In genomic region chr11:1160231-1161101, GRCh38 we compare ENCODE assay signal across 1 cellular context.
TF ChIP-seq lines count a peak whose summit lies in the region.

No MANE protein-coding gene starts in this region.

TF ChIP-seq in HepG2, 621 proteins besides CTCF, POLR2A, EP300 and RAD21:
- TF ChIP-seq, protein P1, sequence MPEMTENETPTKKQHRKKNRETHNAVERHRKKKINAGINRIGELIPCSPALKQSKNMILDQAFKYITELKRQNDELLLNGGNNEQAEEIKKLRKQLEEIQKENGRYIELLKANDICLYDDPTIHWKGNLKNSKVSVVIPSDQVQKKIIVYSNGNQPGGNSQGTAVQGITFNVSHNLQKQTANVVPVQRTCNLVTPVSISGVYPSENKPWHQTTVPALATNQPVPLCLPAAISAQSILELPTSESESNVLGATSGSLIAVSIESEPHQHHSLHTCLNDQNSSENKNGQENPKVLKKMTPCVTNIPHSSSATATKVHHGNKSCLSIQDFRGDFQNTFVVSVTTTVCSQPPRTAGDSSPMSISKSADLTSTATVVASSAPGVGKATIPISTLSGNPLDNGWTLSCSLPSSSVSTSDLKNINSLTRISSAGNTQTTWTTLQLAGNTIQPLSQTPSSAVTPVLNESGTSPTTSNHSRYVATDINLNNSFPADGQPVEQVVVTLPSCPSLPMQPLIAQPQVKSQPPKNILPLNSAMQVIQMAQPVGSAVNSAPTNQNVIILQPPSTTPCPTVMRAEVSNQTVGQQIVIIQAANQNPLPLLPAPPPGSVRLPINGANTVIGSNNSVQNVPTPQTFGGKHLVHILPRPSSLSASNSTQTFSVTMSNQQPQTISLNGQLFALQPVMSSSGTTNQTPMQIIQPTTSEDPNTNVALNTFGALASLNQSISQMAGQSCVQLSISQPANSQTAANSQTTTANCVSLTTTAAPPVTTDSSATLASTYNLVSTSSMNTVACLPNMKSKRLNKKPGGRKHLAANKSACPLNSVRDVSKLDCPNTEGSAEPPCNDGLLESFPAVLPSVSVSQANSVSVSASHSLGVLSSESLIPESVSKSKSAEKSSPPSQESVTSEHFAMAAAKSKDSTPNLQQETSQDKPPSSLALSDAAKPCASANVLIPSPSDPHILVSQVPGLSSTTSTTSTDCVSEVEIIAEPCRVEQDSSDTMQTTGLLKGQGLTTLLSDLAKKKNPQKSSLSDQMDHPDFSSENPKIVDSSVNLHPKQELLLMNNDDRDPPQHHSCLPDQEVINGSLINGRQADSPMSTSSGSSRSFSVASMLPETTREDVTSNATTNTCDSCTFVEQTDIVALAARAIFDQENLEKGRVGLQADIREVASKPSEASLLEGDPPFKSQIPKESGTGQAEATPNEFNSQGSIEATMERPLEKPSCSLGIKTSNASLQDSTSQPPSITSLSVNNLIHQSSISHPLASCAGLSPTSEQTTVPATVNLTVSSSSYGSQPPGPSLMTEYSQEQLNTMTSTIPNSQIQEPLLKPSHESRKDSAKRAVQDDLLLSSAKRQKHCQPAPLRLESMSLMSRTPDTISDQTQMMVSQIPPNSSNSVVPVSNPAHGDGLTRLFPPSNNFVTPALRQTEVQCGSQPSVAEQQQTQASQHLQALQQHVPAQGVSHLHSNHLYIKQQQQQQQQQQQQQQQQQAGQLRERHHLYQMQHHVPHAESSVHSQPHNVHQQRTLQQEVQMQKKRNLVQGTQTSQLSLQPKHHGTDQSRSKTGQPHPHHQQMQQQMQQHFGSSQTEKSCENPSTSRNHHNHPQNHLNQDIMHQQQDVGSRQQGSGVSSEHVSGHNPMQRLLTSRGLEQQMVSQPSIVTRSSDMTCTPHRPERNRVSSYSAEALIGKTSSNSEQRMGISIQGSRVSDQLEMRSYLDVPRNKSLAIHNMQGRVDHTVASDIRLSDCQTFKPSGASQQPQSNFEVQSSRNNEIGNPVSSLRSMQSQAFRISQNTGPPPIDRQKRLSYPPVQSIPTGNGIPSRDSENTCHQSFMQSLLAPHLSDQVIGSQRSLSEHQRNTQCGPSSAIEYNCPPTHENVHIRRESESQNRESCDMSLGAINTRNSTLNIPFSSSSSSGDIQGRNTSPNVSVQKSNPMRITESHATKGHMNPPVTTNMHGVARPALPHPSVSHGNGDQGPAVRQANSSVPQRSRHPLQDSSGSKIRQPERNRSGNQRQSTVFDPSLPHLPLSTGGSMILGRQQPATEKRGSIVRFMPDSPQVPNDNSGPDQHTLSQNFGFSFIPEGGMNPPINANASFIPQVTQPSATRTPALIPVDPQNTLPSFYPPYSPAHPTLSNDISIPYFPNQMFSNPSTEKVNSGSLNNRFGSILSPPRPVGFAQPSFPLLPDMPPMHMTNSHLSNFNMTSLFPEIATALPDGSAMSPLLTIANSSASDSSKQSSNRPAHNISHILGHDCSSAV (CRISPR knock-in tag; IDR thresholded peaks at IDR 0.05; ENCODE audit: borderline replicate concordance): no peak
- no peak for TF ChIP-seq ZNF337 (CRISPR knock-in tag; IDR thresholded peaks at IDR 0.05; ENCODE audit: borderline replicate concordance, low read depth)
- TF ChIP-seq DR1 (CRISPR knock-in tag; IDR thresholded peaks at IDR 0.05): no peak
- no peak for TF ChIP-seq ZNF558 (CRISPR knock-in tag; IDR thresholded peaks at IDR 0.05; ENCODE audit: borderline replicate concordance)
- TF ChIP-seq, protein P2, sequence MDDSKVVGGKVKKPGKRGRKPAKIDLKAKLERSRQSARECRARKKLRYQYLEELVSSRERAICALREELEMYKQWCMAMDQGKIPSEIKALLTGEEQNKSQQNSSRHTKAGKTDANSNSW (CRISPR knock-in tag; IDR thresholded peaks at IDR 0.05; ENCODE audit: borderline replicate concordance): no peak
- no peak for TF ChIP-seq TBP (CRISPR knock-in tag; IDR thresholded peaks at IDR 0.05)
- TF ChIP-seq HOXD1 (CRISPR knock-in tag; IDR thresholded peaks at IDR 0.05): no peak
- no peak for TF ChIP-seq ZNF800 (CRISPR knock-in tag; IDR thresholded peaks at IDR 0.05)
- TF ChIP-seq, protein P3, sequence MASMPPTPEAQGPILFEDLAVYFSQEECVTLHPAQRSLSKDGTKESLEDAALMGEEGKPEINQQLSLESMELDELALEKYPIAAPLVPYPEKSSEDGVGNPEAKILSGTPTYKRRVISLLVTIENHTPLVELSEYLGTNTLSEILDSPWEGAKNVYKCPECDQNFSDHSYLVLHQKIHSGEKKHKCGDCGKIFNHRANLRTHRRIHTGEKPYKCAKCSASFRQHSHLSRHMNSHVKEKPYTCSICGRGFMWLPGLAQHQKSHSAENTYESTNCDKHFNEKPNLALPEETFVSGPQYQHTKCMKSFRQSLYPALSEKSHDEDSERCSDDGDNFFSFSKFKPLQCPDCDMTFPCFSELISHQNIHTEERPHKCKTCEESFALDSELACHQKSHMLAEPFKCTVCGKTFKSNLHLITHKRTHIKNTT (CRISPR knock-in tag; IDR thresholded peaks at IDR 0.05): no peak
- TF ChIP-seq SRSF9 (IDR thresholded peaks at IDR 0.05; ENCODE audit: borderline replicate concordance, insufficient read depth, low read depth, low read length, poor library complexity, severe bottlenecking): no peak
- no peak for TF ChIP-seq NR2F6 (IDR thresholded peaks at IDR 0.05)
- no peak for TF ChIP-seq NR2F6 (CRISPR knock-in tag; IDR thresholded peaks at IDR 0.05)
- TF ChIP-seq TEAD3 (CRISPR knock-in tag; optimal IDR thresholded peaks at IDR 0.05; ENCODE audit: borderline replicate concordance): no peak
- TF ChIP-seq NR3C1 (CRISPR knock-in tag; IDR thresholded peaks at IDR 0.05): no peak
- no peak for TF ChIP-seq ZNF17 (CRISPR knock-in tag; IDR thresholded peaks at IDR 0.05)
- TF ChIP-seq ZNF441 (CRISPR knock-in tag; IDR thresholded peaks at IDR 0.05; ENCODE audit: borderline replicate concordance): no peak
- no peak for TF ChIP-seq IKZF1 (IDR thresholded peaks at IDR 0.05)
- TF ChIP-seq ISX (CRISPR knock-in tag; conservative IDR thresholded peaks at IDR 0.05): no peak
- TF ChIP-seq LBX2 (CRISPR knock-in tag; IDR thresholded peaks at IDR 0.05; ENCODE audit: borderline replicate concordance): no peak
TF ChIP-seq in HepG2: peak in this region for 0.
